11 cellular contexts compared by ENCODE assay signal in genomic region chr15:61038387-61038786, GRCh38.
DNase-seq lines count a peak whose midpoint lies in the region; ATAC-seq and TF ChIP-seq lines count a peak whose summit lies in the region.
"Had no signal": no experiment of that assay in that cellular context is flagged by ENCODE, and none has a peak within 500 bp of the region (broad histone marks: within the 10 kb centered on the region; RNA-seq: fewer than 3 reads in every experiment).

No MANE protein-coding gene starts in this region.

- H3K36me3 Mint-ChIP-seq in activated T-cell treated with anti-CD3 and anti-CD28 coated beads, Interleukin-2, amount 50 U/mL, for 24 hours (ENCODE audit: low read depth) = no peaks in the 10 kb centered on the region

- H3K27me3 ChIP-seq in osteoblast (ENCODE audit: insufficient read depth, low read length) = no peaks in the 10 kb centered on the region

- H3K36me3 ChIP-seq in osteoblast (ENCODE audit: insufficient read depth, low read length) = no peaks in the 10 kb centered on the region

- TF ChIP-seq CTCF in LNCaP clone FGC (IDR thresholded peaks at IDR 0.05; ENCODE audit: control insufficient read depth, extremely low read depth, insufficient read depth) (no peak), choroid plexus epithelial cell (conservative IDR thresholded peaks at IDR 0.05; ENCODE audit: low read depth, low read length) (no peak), osteoblast (IDR thresholded peaks at IDR 0.05; ENCODE audit: extremely low read depth, low read depth, low read length) (no peak)

- DNase-seq in LNCaP clone FGC (ENCODE audit: low read depth) (peak; percentile 75), NCI-H748 treated with DMSO at 0.1 percent for 48 hours (lab: John Stamatoyannopoulos, UW) (peak; percentile 33), choroid plexus epithelial cell (ENCODE audit: low read depth) (peak; percentile 90), osteoblast (ENCODE audit: insufficient read length, low spot score, missing footprints) (no peak), GDM1 (lab: John Stamatoyannopoulos, UW) (no peak)
- no peak for DNase-seq in activated T-cell treated with anti-CD3 and anti-CD28 coated beads, Interleukin-2, amount 50 U/mL, for 24 hours
- DNase-seq in activated CD4-positive, alpha-beta T cell treated with anti-CD3 and anti-CD28 coated beads, Interleukin-2, amount 50 U/mL, for 1 hour = no peak
- DNase-seq: stimulated activated CD4-positive, alpha-beta T cell treated with anti-CD3 and anti-CD28 coated beads, Interleukin-4, amount 100 ng/mL, for 1 hour; T-helper 1 cell had no signal

- no peaks in the 10 kb centered on the region for H3K79me2 ChIP-seq in osteoblast (ENCODE audit: insufficient read depth, low read length)

- no peaks in the 10 kb centered on the region for H3K9me3 Mint-ChIP-seq in activated T-cell treated with anti-CD3 and anti-CD28 coated beads, Interleukin-2, amount 50 U/mL, for 24 hours

- peak overlapping the region; percentile 17 for H3K4me2 ChIP-seq in osteoblast (ENCODE audit: insufficient read depth, low read length)

- H3K9me3 ChIP-seq in osteoblast (ENCODE audit: low read depth, low read length) = no peaks in the 10 kb centered on the region

- no peaks in the 10 kb centered on the region for H4K20me1 ChIP-seq in osteoblast (ENCODE audit: insufficient read depth, low read length)

- no peak overlapping the region for H3K27ac ChIP-seq in osteoblast (ENCODE audit: low read depth, low read length)

- H3K4me1 Mint-ChIP-seq in activated T-cell treated with anti-CD3 and anti-CD28 coated beads, Interleukin-2, amount 50 U/mL, for 24 hours (ENCODE audit: low read depth) = no peaks in the 10 kb centered on the region

- peaks cover 26% of the 10 kb centered on the region for H3K27me3 Mint-ChIP-seq in activated T-cell treated with anti-CD3 and anti-CD28 coated beads, Interleukin-2, amount 50 U/mL, for 24 hours

- H3K4me3 ChIP-seq in LNCaP clone FGC (ENCODE audit: low read depth, low read length) (no peak overlapping the region), choroid plexus epithelial cell (ENCODE audit: low read depth, low read length) (no peak overlapping the region), osteoblast (ENCODE audit: insufficient read depth, low read length) (no peak overlapping the region)

- no peak overlapping the region for H3K27ac Mint-ChIP-seq in activated T-cell treated with anti-CD3 and anti-CD28 coated beads, Interleukin-2, amount 50 U/mL, for 24 hours
- H3K27ac Mint-ChIP-seq: activated naive CD8-positive, alpha-beta T cell had no signal

- H2AFZ ChIP-seq in osteoblast (ENCODE audit: low read length) = no peak overlapping the region

- H3K4me1 ChIP-seq in osteoblast (ENCODE audit: insufficient read depth, low read length) = peaks cover 40% of the 10 kb centered on the region

- H3K4me3 Mint-ChIP-seq in activated T-cell treated with anti-CD3 and anti-CD28 coated beads, Interleukin-2, amount 50 U/mL, for 24 hours = no peak overlapping the region
- H3K4me3 Mint-ChIP-seq: activated naive CD8-positive, alpha-beta T cell had no signal

- no peak for ATAC-seq in GM19467 (IDR thresholded peaks at IDR 0.05; ENCODE audit: unreplicated experiment)

Comparison
In these comparisons a context has a peak if more than half of its experiments do, and no peak if none do; other contexts are left out.
1. DNase-seq: peak in LNCaP clone FGC (single experiment), NCI-H748 treated with DMSO at 0.1 percent for 48 hours (single experiment) and choroid plexus epithelial cell (single experiment); none in osteoblast (single experiment), activated T-cell treated with anti-CD3 and anti-CD28 coated beads, Interleukin-2, amount 50 U/mL, for 24 hours (single experiment), activated CD4-positive, alpha-beta T cell treated with anti-CD3 and anti-CD28 coated beads, Interleukin-2, amount 50 U/mL, for 1 hour (single experiment) and GDM1 (single experiment).